29 cellular contexts compared by ENCODE assay signal in genomic region chr14:99775351-99775750, GRCh38. TPM values are rescaled to one million over a fixed set of nuclear protein-coding genes. Genes with fewer than 3 reads are reported as not detected.
DNase-seq lines count a peak whose midpoint lies in the region; ATAC-seq, FAIRE-seq and TF ChIP-seq lines count a peak whose summit lies in the region.
"Had no signal": no experiment of that assay in that cellular context is flagged by ENCODE, and none has a peak within 500 bp of the region (broad histone marks: within the 10 kb centered on the region; RNA-seq: fewer than 3 reads in every experiment).

No MANE protein-coding gene starts in this region.

- no peaks in the 10 kb centered on the region for H3K36me3 Mint-ChIP-seq in activated CD4-positive, alpha-beta T cell treated with anti-CD3 and anti-CD28 coated beads for 36 hours (ENCODE audit: low read depth)
- peaks cover 19% of the 10 kb centered on the region for H3K36me3 Mint-ChIP-seq in glutamatergic neuron (ENCODE audit: unreplicated experiment)
- peaks cover 6% of the 10 kb centered on the region for H3K36me3 Mint-ChIP-seq in stimulated activated effector memory CD8-positive, alpha-beta T cell treated with anti-CD3 and anti-CD28 coated beads, Interleukin-12 subunit alpha, Interleukin-12 subunit beta, amount 100 ng/mL, for 72 hours
- H3K36me3 Mint-ChIP-seq: CD4-positive, CD25-positive, alpha-beta regulatory T cell; stimulated activated naive B cell treated with anti-CD40 and anti-IgM and Interleukin-4, amounts not matched to agents 10 μg/mL and 1 μg/mL and 100 μg/mL, for 72 hours had no signal

- FAIRE-seq in frontal cortex (lab: Jason Lieb, UNC), result no peak
- FAIRE-seq: islet of Langerhans had no signal

- CTCF ChIA-PET in activated CD4-positive, alpha-beta T cell treated with anti-CD3 and anti-CD28 coated beads for 36 hours (lab: Charles Lee), result interaction anchor here (1.1 to 2.3 kb wide), 2 partner anchors 14 to 45 kb away, joined by 3 to 5 read pairs; no protein-coding TSS in a partner anchor

- H3K27me3 Mint-ChIP-seq in activated CD4-positive, alpha-beta T cell treated with anti-CD3 and anti-CD28 coated beads for 36 hours, result peaks cover 26% of the 10 kb centered on the region
- no peaks in the 10 kb centered on the region for H3K27me3 Mint-ChIP-seq in glutamatergic neuron (ENCODE audit: unreplicated experiment)

- H3K4me1 Mint-ChIP-seq in activated CD4-positive, alpha-beta T cell treated with anti-CD3 and anti-CD28 coated beads for 36 hours, result peaks cover 15% of the 10 kb centered on the region
- H3K4me1 Mint-ChIP-seq in glutamatergic neuron (ENCODE audit: low read depth, unreplicated experiment), result peaks cover 33% of the 10 kb centered on the region
- H3K4me1 Mint-ChIP-seq in stimulated activated effector memory CD8-positive, alpha-beta T cell treated with anti-CD3 and anti-CD28 coated beads, Interleukin-12 subunit alpha, Interleukin-12 subunit beta, amount 100 ng/mL, for 72 hours, result peaks cover 12% of the 10 kb centered on the region
- H3K4me1 Mint-ChIP-seq: activated B cell treated with CpG ODN at 0.5 μM for 24 hours; CD4-positive, CD25-positive, alpha-beta regulatory T cell; naive B cell had no signal

- peaks cover 6% of the 10 kb centered on the region for H3K9me3 Mint-ChIP-seq in activated CD4-positive, alpha-beta T cell treated with anti-CD3 and anti-CD28 coated beads for 36 hours (ENCODE audit: low read depth)
- H3K9me3 Mint-ChIP-seq in glutamatergic neuron (ENCODE audit: unreplicated experiment), result peaks cover 5% of the 10 kb centered on the region
- peaks cover 7% of the 10 kb centered on the region for H3K9me3 Mint-ChIP-seq in stimulated activated effector memory CD8-positive, alpha-beta T cell treated with anti-CD3 and anti-CD28 coated beads, Interleukin-12 subunit alpha, Interleukin-12 subunit beta, amount 100 ng/mL, for 72 hours
- H3K9me3 Mint-ChIP-seq: activated T-helper 1 cell treated with anti-CD3 and anti-CD28 coated beads, Interleukin-12 subunit alpha, Interleukin-12 subunit beta, Interleukin-2, Interleukin-4 antibody, amounts not matched to agents 30 ng/mL and 10 ng/mL and 1 ng/mL, durations not matched to agents 14 hours and 24 hours and 36 hours had no signal

- no peak for TF ChIP-seq CTCF in glutamatergic neuron (IDR thresholded peaks at IDR 0.05; ENCODE audit: partially characterized antibody, unreplicated experiment)

- intact Hi-C loops in activated CD4-positive, alpha-beta T cell treated with anti-CD3 and anti-CD28 coated beads for 36 hours (cut with DNase I, micrococcal nuclease), result no loop called here

- no peak overlapping the region for H3K4me3 Mint-ChIP-seq in activated CD4-positive, alpha-beta T cell treated with anti-CD3 and anti-CD28 coated beads for 36 hours
- H3K4me3 Mint-ChIP-seq in glutamatergic neuron (ENCODE audit: unreplicated experiment), result peak overlapping the region; percentile 79
- H3K4me3 Mint-ChIP-seq in stimulated activated effector memory CD8-positive, alpha-beta T cell treated with anti-CD3 and anti-CD28 coated beads, Interleukin-12 subunit alpha, Interleukin-12 subunit beta, amount 100 ng/mL, for 72 hours, result no peak overlapping the region
- H3K4me3 Mint-ChIP-seq: activated B cell treated with CpG ODN at 0.5 μM for 24 hours; activated naive CD4-positive, alpha-beta T cell treated with anti-CD3 and anti-CD28 coated beads for 36 hours; activated T-helper 1 cell treated with anti-CD3 and anti-CD28 coated beads, Interleukin-12 subunit alpha, Interleukin-12 subunit beta, Interleukin-2, Interleukin-4 antibody, amounts not matched to agents 30 ng/mL and 10 ng/mL and 1 ng/mL, durations not matched to agents 14 hours and 24 hours and 36 hours; CD4-positive, CD25-positive, alpha-beta regulatory T cell; naive B cell; stimulated activated naive B cell treated with anti-CD40 and anti-IgM and Interleukin-4, amounts not matched to agents 10 μg/mL and 1 μg/mL and 100 μg/mL, for 72 hours had no signal

- H3K27ac ChIP-seq in angular gyrus (ENCODE audit: low read depth, low read length), result peak overlapping the region; percentile 41
- H3K27ac ChIP-seq: 22Rv1, body of pancreas, left lung, suprapubic skin had no signal

- POLR2A ChIA-PET in activated CD4-positive, alpha-beta T cell treated with anti-CD3 and anti-CD28 coated beads for 36 hours (lab: Charles Lee), result no interaction called here

- no peak for ATAC-seq in activated CD4-positive, alpha-beta T cell treated with anti-CD3 and anti-CD28 coated beads for 36 hours
- ATAC-seq in stimulated activated effector memory CD8-positive, alpha-beta T cell treated with anti-CD3 and anti-CD28 coated beads, Interleukin-12 subunit alpha, Interleukin-12 subunit beta, amount 100 ng/mL, for 72 hours, result no peak
- ATAC-seq: body of pancreas; left lung; stimulated activated naive B cell treated with anti-CD40 and anti-IgM and Interleukin-4, amounts not matched to agents 10 μg/mL and 1 μg/mL and 100 μg/mL, for 72 hours had no signal

- DNase-seq in activated CD4-positive, alpha-beta T cell treated with anti-CD3 and anti-CD28 coated beads for 36 hours, result no peak
- no peak for DNase-seq in activated CD4-positive, alpha-beta T cell treated with anti-CD3 and anti-CD28 coated beads for 1 hour
- DNase-seq in glutamatergic neuron (no peak), frontal cortex (ENCODE audit: low spot score in 2 of 2) (no peak), A172 (ENCODE audit: low spot score) (no peak)
- DNase-seq in stimulated activated effector memory CD8-positive, alpha-beta T cell treated with anti-CD3 and anti-CD28 coated beads, Interleukin-12 subunit alpha, Interleukin-12 subunit beta, amount 100 ng/mL, for 72 hours (ENCODE audit: low spot score in 2 of 2), result no peak
- DNase-seq in stimulated activated CD4-positive, alpha-beta T cell treated with anti-CD3 and anti-CD28 coated beads, Interleukin-4, amount 100 ng/mL, for 4 hours, result no peak
- DNase-seq: activated B cell treated with CpG ODN at 0.5 μM for 24 hours; activated naive CD4-positive, alpha-beta T cell treated with anti-CD3 and anti-CD28 coated beads for 36 hours; CD4-positive, CD25-positive, alpha-beta regulatory T cell; DND-41; GF-D8; KBM-7; left lung; mesenchymal stem cell; naive B cell; NCI-H1092 treated with DMSO at 0.1 percent for 48 hours; NCI-H82; SHP77 treated with DMSO at 0.1 percent for 48 hours; stimulated activated CD4-positive, alpha-beta T cell treated with anti-CD3 and anti-CD28 coated beads, Interleukin-15, amount 100 ng/mL, for 24 hours; stimulated activated naive B cell treated with anti-CD40 and anti-IgM and Interleukin-4, amounts not matched to agents 10 μg/mL and 1 μg/mL and 100 μg/mL, for 72 hours; SW 1271 had no signal

- peak overlapping the region; percentile 35 for H3K27ac Mint-ChIP-seq in activated CD4-positive, alpha-beta T cell treated with anti-CD3 and anti-CD28 coated beads for 36 hours
- peak overlapping the region; percentile 41 for H3K27ac Mint-ChIP-seq in glutamatergic neuron (ENCODE audit: unreplicated experiment)
- H3K27ac Mint-ChIP-seq in stimulated activated effector memory CD8-positive, alpha-beta T cell treated with anti-CD3 and anti-CD28 coated beads, Interleukin-12 subunit alpha, Interleukin-12 subunit beta, amount 100 ng/mL, for 72 hours, result peak overlapping the region; percentile 40
- H3K27ac Mint-ChIP-seq: activated B cell treated with CpG ODN at 0.5 μM for 24 hours; activated naive CD4-positive, alpha-beta T cell treated with anti-CD3 and anti-CD28 coated beads for 36 hours; activated T-helper 1 cell treated with anti-CD3 and anti-CD28 coated beads, Interleukin-12 subunit alpha, Interleukin-12 subunit beta, Interleukin-2, Interleukin-4 antibody, amounts not matched to agents 30 ng/mL and 10 ng/mL and 1 ng/mL, durations not matched to agents 14 hours and 24 hours and 36 hours; naive B cell; progenitor cell of endocrine pancreas; stimulated activated naive B cell treated with anti-CD40 and anti-IgM and Interleukin-4, amounts not matched to agents 10 μg/mL and 1 μg/mL and 100 μg/mL, for 72 hours had no signal

RNA-seq across cellular contexts. Expression of gene EML1, which starts 17.9 kb away (rescaled TPM):
- total RNA-seq in activated CD4-positive, alpha-beta T cell treated with anti-CD3 and anti-CD28 coated beads for 36 hours, result 1 to 10 TPM; 1.7 TPM
- total RNA-seq in glutamatergic neuron (ENCODE audit: unreplicated experiment) (73.6 TPM), frontal cortex (116 TPM)
- total RNA-seq in A172 (2014; rRNA removed; shearing (Covaris generic)), result 6.9 and 12.7 TPM in 2 replicates
- total RNA-seq: activated B cell treated with CpG ODN at 0.5 μM for 24 hours; CD4-positive, CD25-positive, alpha-beta regulatory T cell had no signal
